Comparison of ENCODE assay signal across 24 cellular contexts in the genomic region with DNA sequence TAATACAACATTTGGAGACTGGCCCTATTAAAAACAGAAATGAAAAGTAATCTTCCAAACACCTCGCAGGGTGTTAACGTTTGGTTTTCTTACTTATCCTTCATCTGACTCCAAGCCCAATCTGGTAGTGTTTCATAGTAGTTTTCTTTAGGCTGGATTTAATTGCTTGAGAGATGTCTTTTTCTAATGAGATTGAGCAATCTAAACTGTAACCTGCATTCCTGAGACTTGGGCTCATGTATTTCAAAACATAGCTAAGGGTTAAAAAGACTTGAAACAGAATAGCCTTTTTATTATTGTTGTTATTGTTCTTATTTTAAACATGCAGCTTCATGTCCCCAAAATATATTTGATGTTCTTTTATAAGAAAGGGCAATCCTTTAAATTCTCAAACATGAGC.
A peak's percentile ranks its signal among the peaks of the same experiment; 100 is the strongest.
DNase-seq lines count a peak whose midpoint lies in the region; ATAC-seq and TF ChIP-seq lines count a peak whose summit lies in the region.
"Had no signal": no experiment of that assay in that cellular context is flagged by ENCODE, and none has a peak within 500 bp of the region (broad histone marks: within the 10 kb centered on the region; RNA-seq: fewer than 3 reads in every experiment).

No MANE protein-coding gene starts in this region.

- in situ Hi-C loops in Panc1 (cut with HindIII; ENCODE audit: low pct_unique_long_range_greater_than_20kb, low sequenced_read_pairs), result no loop called here
- in situ Hi-C loops in mammary epithelial cell (cut with MboI; ENCODE audit: low sequenced_read_pairs in 2 of 2), result no loop called here

- BruUV-seq in Panc1 (replicated peaks; lab: Mats Ljungman, UMichigan) (no TSS peak), mammary epithelial cell (replicated peaks; lab: Mats Ljungman, UMichigan) (no TSS peak)

- no peak overlapping the region for H3K9ac ChIP-seq in mammary epithelial cell (ENCODE audit: insufficient read depth, low read length)

- no peak overlapping the region for H3K4me3 ChIP-seq in Panc1 (ENCODE audit: low read depth in 2 of 2, low read length in 2 of 2)
- H3K4me3 ChIP-seq in mammary epithelial cell (replicated peaks in 1 of 3; ENCODE audit: insufficient read depth in 1 of 3, low read depth in 2 of 3, low read length in 3 of 3), result no peak overlapping the region
- H3K4me3 ChIP-seq in fibroblast of mammary gland (ENCODE audit: control insufficient read depth, low read depth, low read length), result no peak overlapping the region
- no peak overlapping the region for H3K4me3 ChIP-seq in SJCRH30
- H3K4me3 ChIP-seq: Peyer's patch had no signal

- POLR2A ChIA-PET in Panc1 (lab: Charles Lee), result no interaction called here
- POLR2A ChIA-PET in activated CD4-positive, alpha-beta T cell treated with anti-CD3 and anti-CD28 coated beads, Interleukin-2, amount 10 ng/mL, durations not matched to agents 7 days and 5 days (lab: Charles Lee), result no interaction called here
- POLR2A ChIA-PET in activated CD8-positive, alpha-beta T cell treated with anti-CD3 and anti-CD28 coated beads for 36 hours (lab: Charles Lee), result no interaction called here

- no peaks in the 10 kb centered on the region for H4K20me1 ChIP-seq in mammary epithelial cell (ENCODE audit: insufficient read depth, low read length)

- no peaks in the 10 kb centered on the region for H3K79me2 ChIP-seq in mammary epithelial cell (ENCODE audit: insufficient read depth, low read length)

- intact Hi-C loops in Panc1 (cut with micrococcal nuclease; ENCODE audit: unreplicated experiment), result no loop called here
- intact Hi-C loops in mammary epithelial cell (cut with micrococcal nuclease), result no loop called here
- intact Hi-C loops in activated T-helper 1 cell treated with anti-CD3 and anti-CD28 coated beads, Interleukin-12 subunit alpha, Interleukin-12 subunit beta, Interleukin-2, Interleukin-4 antibody, amounts not matched to agents 30 ng/mL and 10 ng/mL and 1 ng/mL, durations not matched to agents 14 hours and 24 hours and 36 hours (cut with micrococcal nuclease), result no loop called here
- intact Hi-C loops in activated CD8-positive, alpha-beta T cell treated with anti-CD3 and anti-CD28 coated beads for 36 hours (cut with micrococcal nuclease), result no loop called here

- no peaks in the 10 kb centered on the region for H3K27me3 ChIP-seq in Panc1 (ENCODE audit: control insufficient read depth, insufficient read depth, low read length)
- no peaks in the 10 kb centered on the region for H3K27me3 ChIP-seq in mammary epithelial cell (ENCODE audit: insufficient read depth, low read length)
- no peaks in the 10 kb centered on the region for H3K27me3 ChIP-seq in SJCRH30
- H3K27me3 ChIP-seq: Peyer's patch had no signal

- peaks cover under 1% of the 10 kb centered on the region; the same call in 1 of the 2 replicates for H3K4me1 ChIP-seq in Panc1 (ENCODE audit: control insufficient read depth, insufficient read depth, low read length)
- H3K4me1 ChIP-seq in mammary epithelial cell (ENCODE audit: insufficient read depth, low read length), result peaks cover 24% of the 10 kb centered on the region
- no peaks in the 10 kb centered on the region for H3K4me1 ChIP-seq in SJCRH30
- H3K4me1 ChIP-seq: Peyer's patch had no signal

- peak overlapping the region; percentile 33 for H3K4me2 ChIP-seq in mammary epithelial cell (ENCODE audit: insufficient read depth, low read depth, low read length)

- no peak for TF ChIP-seq CTCF in Panc1 (IDR thresholded peaks at IDR 0.05)
- TF ChIP-seq CTCF in mammary epithelial cell (conservative IDR thresholded peaks at IDR 0.05 in 1 of 2, IDR thresholded peaks at IDR 0.05 in 1 of 2; ENCODE audit: extremely low read depth in 1 of 2, insufficient read depth in 1 of 2, low read depth in 1 of 2, low read length in 2 of 2), result no peak
- no peak for TF ChIP-seq CTCF in fibroblast of mammary gland (conservative IDR thresholded peaks at IDR 0.05; ENCODE audit: control insufficient read depth, insufficient read depth, low read depth, low read length)
- no peak for TF ChIP-seq CTCF in activated CD8-positive, alpha-beta T cell treated with anti-CD3 and anti-CD28 coated beads for 36 hours (IDR thresholded peaks at IDR 0.05)

- H2AFZ ChIP-seq in mammary epithelial cell (ENCODE audit: low read depth, low read length), result no peak overlapping the region

- dilution Hi-C loops in mammary epithelial cell (cut with HindIII; ENCODE audit: low sequenced_read_pairs), result no loop called here

- WGBS in mammary epithelial cell (ENCODE audit: low coverage, missing lambda C conversion rate), result 78% methylated on average over 2 of the region's 2 CpGs

- CTCF ChIA-PET in Panc1 (lab: Charles Lee), result no interaction called here
- CTCF ChIA-PET in mammary epithelial cell (lab: Charles Lee; ENCODE audit: low non-redundant PET), result interaction anchor here (0.6 kb wide), 1 partner anchor 944 kb away, joined by 3 read pairs; no protein-coding TSS in a partner anchor
- CTCF ChIA-PET in activated CD4-positive, alpha-beta T cell treated with anti-CD3 and anti-CD28 coated beads, Interleukin-2, amount 10 ng/mL, durations not matched to agents 7 days and 5 days (lab: Charles Lee), result no interaction called here
- CTCF ChIA-PET in activated CD8-positive, alpha-beta T cell treated with anti-CD3 and anti-CD28 coated beads for 36 hours (lab: Charles Lee), result no interaction called here

- no peaks in the 10 kb centered on the region for H3K27me3 Mint-ChIP-seq in activated T-helper 1 cell treated with anti-CD3 and anti-CD28 coated beads, Interleukin-12 subunit alpha, Interleukin-12 subunit beta, Interleukin-2, Interleukin-4 antibody, amounts not matched to agents 30 ng/mL and 10 ng/mL and 1 ng/mL, durations not matched to agents 14 hours and 24 hours and 36 hours (ENCODE audit: insufficient read depth)
- H3K27me3 Mint-ChIP-seq in activated CD4-positive, alpha-beta T cell treated with anti-CD3 and anti-CD28 coated beads, Interleukin-2, amount 10 ng/mL, durations not matched to agents 7 days and 5 days, result no peaks in the 10 kb centered on the region
- H3K27me3 Mint-ChIP-seq in activated CD8-positive, alpha-beta T cell treated with anti-CD3 and anti-CD28 coated beads for 36 hours, result no peaks in the 10 kb centered on the region
- H3K27me3 Mint-ChIP-seq: CD4-positive, alpha-beta memory T cell had no signal

- no peak overlapping the region for H3K27ac Mint-ChIP-seq in activated T-helper 1 cell treated with anti-CD3 and anti-CD28 coated beads, Interleukin-12 subunit alpha, Interleukin-12 subunit beta, Interleukin-2, Interleukin-4 antibody, amounts not matched to agents 30 ng/mL and 10 ng/mL and 1 ng/mL, durations not matched to agents 14 hours and 24 hours and 36 hours
- no peak overlapping the region for H3K27ac Mint-ChIP-seq in activated CD4-positive, alpha-beta T cell treated with anti-CD3 and anti-CD28 coated beads, Interleukin-2, amount 10 ng/mL, durations not matched to agents 7 days and 5 days
- no peak overlapping the region for H3K27ac Mint-ChIP-seq in activated CD8-positive, alpha-beta T cell treated with anti-CD3 and anti-CD28 coated beads for 36 hours
- H3K27ac Mint-ChIP-seq: CD4-positive, alpha-beta memory T cell had no signal

- H3K36me3 ChIP-seq in Panc1 (ENCODE audit: control insufficient read depth, insufficient read depth, low read length) (no peaks in the 10 kb centered on the region), mammary epithelial cell (ENCODE audit: insufficient read depth, low read length) (no peaks in the 10 kb centered on the region), SJCRH30 (no peaks in the 10 kb centered on the region)
- H3K36me3 ChIP-seq: Peyer's patch had no signal

- no peak for DNase-seq in Panc1 (ENCODE audit: low read depth, low spot score)
- DNase-seq in mammary epithelial cell, result peak; percentile 32
- peak; percentile 38 for DNase-seq in fibroblast of mammary gland (ENCODE audit: low read depth)
- peak; percentile 60 for DNase-seq in renal cortical epithelial cell (ENCODE audit: low read depth)
- no peak for DNase-seq in activated T-helper 1 cell treated with anti-CD3 and anti-CD28 coated beads, Interleukin-12 subunit alpha, Interleukin-12 subunit beta, Interleukin-2, Interleukin-4 antibody, amounts not matched to agents 30 ng/mL and 10 ng/mL and 1 ng/mL, durations not matched to agents 14 hours and 24 hours and 36 hours (ENCODE audit: low spot score)
- DNase-seq in SJCRH30, result no peak
- DNase-seq in activated CD4-positive, alpha-beta T cell treated with anti-CD3 and anti-CD28 coated beads, Interleukin-2, amount 10 ng/mL, durations not matched to agents 7 days and 5 days, result no peak
- DNase-seq in activated CD8-positive, alpha-beta T cell treated with anti-CD3 and anti-CD28 coated beads for 36 hours, result no peak
- DNase-seq: C1 segment of cervical spinal cord; CD4-positive, alpha-beta memory T cell; COR-L47; GF-D8; Karpas-422; MV-4-11; NCI-H1105; NCI-H1436 treated with DMSO at 0.1 percent for 48 hours; NCI-H187 treated with DMSO at 0.1 percent for 48 hours; NCI-H446 treated with DMSO at 0.1 percent for 48 hours; NCI-H526 treated with DMSO at 0.1 percent for 48 hours; Peyer's patch; SIG-M5 had no signal

- H3K36me3 Mint-ChIP-seq in activated T-helper 1 cell treated with anti-CD3 and anti-CD28 coated beads, Interleukin-12 subunit alpha, Interleukin-12 subunit beta, Interleukin-2, Interleukin-4 antibody, amounts not matched to agents 30 ng/mL and 10 ng/mL and 1 ng/mL, durations not matched to agents 14 hours and 24 hours and 36 hours (ENCODE audit: low read depth), result no peaks in the 10 kb centered on the region
- no peaks in the 10 kb centered on the region for H3K36me3 Mint-ChIP-seq in activated CD4-positive, alpha-beta T cell treated with anti-CD3 and anti-CD28 coated beads, Interleukin-2, amount 10 ng/mL, durations not matched to agents 7 days and 5 days (ENCODE audit: low read depth)
- H3K36me3 Mint-ChIP-seq in activated CD8-positive, alpha-beta T cell treated with anti-CD3 and anti-CD28 coated beads for 36 hours (ENCODE audit: low read depth), result no peaks in the 10 kb centered on the region
- H3K36me3 Mint-ChIP-seq: CD4-positive, alpha-beta memory T cell had no signal

- peak overlapping the region; percentile 52; the same call in 1 of the 2 replicates for H3K27ac ChIP-seq in Panc1 (ENCODE audit: low read length)
- no peak overlapping the region for H3K27ac ChIP-seq in mammary epithelial cell (ENCODE audit: insufficient read depth, low read depth, low read length)
- no peak overlapping the region for H3K27ac ChIP-seq in SJCRH30
- H3K27ac ChIP-seq: HL-60, Peyer's patch had no signal

- ATAC-seq in Panc1, result no peak
- ATAC-seq in activated CD8-positive, alpha-beta T cell treated with anti-CD3 and anti-CD28 coated beads for 36 hours, result no peak
- ATAC-seq: HCT116, SK-N-SH treated with all-trans-retinoic acid at 6 μM for 48 hours had no signal

- peaks cover 7% of the 10 kb centered on the region for H3K9me3 Mint-ChIP-seq in activated T-helper 1 cell treated with anti-CD3 and anti-CD28 coated beads, Interleukin-12 subunit alpha, Interleukin-12 subunit beta, Interleukin-2, Interleukin-4 antibody, amounts not matched to agents 30 ng/mL and 10 ng/mL and 1 ng/mL, durations not matched to agents 14 hours and 24 hours and 36 hours
- peaks cover 3% of the 10 kb centered on the region for H3K9me3 Mint-ChIP-seq in activated CD4-positive, alpha-beta T cell treated with anti-CD3 and anti-CD28 coated beads, Interleukin-2, amount 10 ng/mL, durations not matched to agents 7 days and 5 days
- H3K9me3 Mint-ChIP-seq in activated CD8-positive, alpha-beta T cell treated with anti-CD3 and anti-CD28 coated beads for 36 hours, result peaks cover 10% of the 10 kb centered on the region

- no peaks in the 10 kb centered on the region for H3K4me1 Mint-ChIP-seq in activated T-helper 1 cell treated with anti-CD3 and anti-CD28 coated beads, Interleukin-12 subunit alpha, Interleukin-12 subunit beta, Interleukin-2, Interleukin-4 antibody, amounts not matched to agents 30 ng/mL and 10 ng/mL and 1 ng/mL, durations not matched to agents 14 hours and 24 hours and 36 hours (ENCODE audit: low read depth)
- no peaks in the 10 kb centered on the region for H3K4me1 Mint-ChIP-seq in activated CD4-positive, alpha-beta T cell treated with anti-CD3 and anti-CD28 coated beads, Interleukin-2, amount 10 ng/mL, durations not matched to agents 7 days and 5 days
- H3K4me1 Mint-ChIP-seq in activated CD8-positive, alpha-beta T cell treated with anti-CD3 and anti-CD28 coated beads for 36 hours (ENCODE audit: low read depth), result no peaks in the 10 kb centered on the region
- H3K4me1 Mint-ChIP-seq: CD4-positive, alpha-beta memory T cell had no signal

- H3K9me3 ChIP-seq in Panc1 (ENCODE audit: control insufficient read depth, insufficient read depth, low read depth, low read length) (peaks cover 4% of the 10 kb centered on the region; the same call in 1 of the 2 replicates), mammary epithelial cell (replicated peaks; ENCODE audit: insufficient read depth, low read length) (no peaks in the 10 kb centered on the region), SJCRH30 (replicated peaks) (peaks cover 4% of the 10 kb centered on the region; the same call in 1 of the 2 replicates)
- H3K9me3 ChIP-seq: Peyer's patch had no signal

- no peak overlapping the region for H3K4me3 Mint-ChIP-seq in activated T-helper 1 cell treated with anti-CD3 and anti-CD28 coated beads, Interleukin-12 subunit alpha, Interleukin-12 subunit beta, Interleukin-2, Interleukin-4 antibody, amounts not matched to agents 30 ng/mL and 10 ng/mL and 1 ng/mL, durations not matched to agents 14 hours and 24 hours and 36 hours
- no peak overlapping the region for H3K4me3 Mint-ChIP-seq in activated CD4-positive, alpha-beta T cell treated with anti-CD3 and anti-CD28 coated beads, Interleukin-2, amount 10 ng/mL, durations not matched to agents 7 days and 5 days
- H3K4me3 Mint-ChIP-seq in activated CD8-positive, alpha-beta T cell treated with anti-CD3 and anti-CD28 coated beads for 36 hours, result no peak overlapping the region
- H3K4me3 Mint-ChIP-seq: CD4-positive, alpha-beta memory T cell had no signal

Comparison
In these comparisons a context has a peak if more than half of its experiments do, and no peak if none do; other contexts are left out.
1. DNase-seq: peak in mammary epithelial cell (single experiment), fibroblast of mammary gland (single experiment) and renal cortical epithelial cell (single experiment); none in Panc1 (single experiment), activated T-helper 1 cell treated with anti-CD3 and anti-CD28 coated beads, Interleukin-12 subunit alpha, Interleukin-12 subunit beta, Interleukin-2, Interleukin-4 antibody, amounts not matched to agents 30 ng/mL and 10 ng/mL and 1 ng/mL, durations not matched to agents 14 hours and 24 hours and 36 hours (single experiment), SJCRH30 (0 of 2), activated CD4-positive, alpha-beta T cell treated with anti-CD3 and anti-CD28 coated beads, Interleukin-2, amount 10 ng/mL, durations not matched to agents 7 days and 5 days (single experiment) and activated CD8-positive, alpha-beta T cell treated with anti-CD3 and anti-CD28 coated beads for 36 hours (single experiment).